ENCODE assay signal across 2 cellular contexts in the genomic region with DNA sequence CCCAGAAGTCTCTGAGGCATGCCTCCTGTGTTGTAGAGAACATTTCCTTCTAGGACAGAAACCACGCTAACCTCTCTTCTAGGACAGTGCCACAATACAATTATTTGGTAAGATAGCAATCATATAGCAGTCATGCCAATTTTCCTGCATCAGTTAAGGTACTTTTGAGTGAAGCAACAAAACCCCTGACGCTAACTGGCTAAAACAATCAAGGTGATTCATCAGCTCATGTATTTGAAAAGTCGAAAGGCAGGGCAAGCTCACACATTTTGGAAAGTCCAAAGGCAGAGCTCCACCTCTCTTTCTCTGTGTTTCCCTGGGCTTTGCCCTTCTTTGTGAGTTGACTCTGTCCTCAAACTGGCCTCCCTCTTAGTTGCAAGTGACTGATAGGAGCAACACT.
TF ChIP-seq lines count a peak whose summit lies in the region.

No MANE protein-coding gene starts in this region.

TF ChIP-seq in A549, 52 proteins besides CTCF, POLR2A, EP300 and RAD21:
- TF ChIP-seq, protein P1, sequence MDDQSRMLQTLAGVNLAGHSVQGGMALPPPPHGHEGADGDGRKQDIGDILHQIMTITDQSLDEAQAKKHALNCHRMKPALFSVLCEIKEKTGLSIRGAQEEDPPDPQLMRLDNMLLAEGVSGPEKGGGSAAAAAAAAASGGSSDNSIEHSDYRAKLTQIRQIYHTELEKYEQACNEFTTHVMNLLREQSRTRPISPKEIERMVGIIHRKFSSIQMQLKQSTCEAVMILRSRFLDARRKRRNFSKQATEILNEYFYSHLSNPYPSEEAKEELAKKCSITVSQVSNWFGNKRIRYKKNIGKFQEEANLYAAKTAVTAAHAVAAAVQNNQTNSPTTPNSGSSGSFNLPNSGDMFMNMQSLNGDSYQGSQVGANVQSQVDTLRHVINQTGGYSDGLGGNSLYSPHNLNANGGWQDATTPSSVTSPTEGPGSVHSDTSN (IDR thresholded peaks at IDR 0.05): no peak
- TF ChIP-seq FOXS1 (CRISPR knock-in tag; IDR thresholded peaks at IDR 0.05) (no peak), BHLHE40 (IDR thresholded peaks at IDR 0.05; ENCODE audit: low read depth, low read length) (no peak), TP53 (CRISPR knock-in tag; IDR thresholded peaks at IDR 0.05) (no peak), CEBPB (IDR thresholded peaks at IDR 0.05) (no peak), RCOR1 (IDR thresholded peaks at IDR 0.05; ENCODE audit: low read depth, low read length) (no peak), NPAS2 (CRISPR knock-in tag; IDR thresholded peaks at IDR 0.05; ENCODE audit: borderline replicate concordance) (no peak)
- TF ChIP-seq, protein P2, sequence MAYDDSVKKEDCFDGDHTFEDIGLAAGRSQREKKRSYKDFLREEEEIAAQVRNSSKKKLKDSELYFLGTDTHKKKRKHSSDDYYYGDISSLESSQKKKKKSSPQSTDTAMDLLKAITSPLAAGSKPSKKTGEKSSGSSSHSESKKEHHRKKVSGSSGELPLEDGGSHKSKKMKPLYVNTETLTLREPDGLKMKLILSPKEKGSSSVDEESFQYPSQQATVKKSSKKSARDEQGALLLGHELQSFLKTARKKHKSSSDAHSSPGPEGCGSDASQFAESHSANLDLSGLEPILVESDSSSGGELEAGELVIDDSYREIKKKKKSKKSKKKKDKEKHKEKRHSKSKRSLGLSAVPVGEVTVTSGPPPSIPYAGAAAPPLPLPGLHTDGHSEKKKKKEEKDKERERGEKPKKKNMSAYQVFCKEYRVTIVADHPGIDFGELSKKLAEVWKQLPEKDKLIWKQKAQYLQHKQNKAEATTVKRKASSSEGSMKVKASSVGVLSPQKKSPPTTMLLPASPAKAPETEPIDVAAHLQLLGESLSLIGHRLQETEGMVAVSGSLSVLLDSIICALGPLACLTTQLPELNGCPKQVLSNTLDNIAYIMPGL (CRISPR knock-in tag; IDR thresholded peaks at IDR 0.05; ENCODE audit: borderline replicate concordance): no peak

TF ChIP-seq in K562, 482 proteins besides CTCF, POLR2A, EP300 and RAD21:
- TF ChIP-seq HMGN3 (IDR thresholded peaks at IDR 0.05; ENCODE audit: borderline replicate concordance, extremely low read depth, insufficient read length, low read depth, low read length) (no peak), SMC3 (conservative IDR thresholded peaks at IDR 0.05; ENCODE audit: insufficient read depth, low read depth, low read length) (no peak), RBM39 (optimal IDR thresholded peaks at IDR 0.05; ENCODE audit: low read depth, low read length) (no peak), RBM25 (IDR thresholded peaks at IDR 0.05; ENCODE audit: low read depth, low read length, severe bottlenecking) (no peak), DDX20 (tag; IDR thresholded peaks at IDR 0.05; ENCODE audit: low read depth) (no peak), BRCA1 (IDR thresholded peaks at IDR 0.05) (no peak), BRCA1 (CRISPR knock-in tag; IDR thresholded peaks at IDR 0.05) (no peak), RCOR1 (IDR thresholded peaks at IDR 0.05; ENCODE audit: borderline replicate concordance in 1 of 2, low read depth in 2 of 2, low read length in 2 of 2) (no peak), ZFP36 (IDR thresholded peaks at IDR 0.05; ENCODE audit: low read depth, low read length, partially characterized antibody) (no peak), ZNF146 (CRISPR knock-in tag; IDR thresholded peaks at IDR 0.05; ENCODE audit: unreplicated experiment) (no peak)
